In the genomic region with DNA sequence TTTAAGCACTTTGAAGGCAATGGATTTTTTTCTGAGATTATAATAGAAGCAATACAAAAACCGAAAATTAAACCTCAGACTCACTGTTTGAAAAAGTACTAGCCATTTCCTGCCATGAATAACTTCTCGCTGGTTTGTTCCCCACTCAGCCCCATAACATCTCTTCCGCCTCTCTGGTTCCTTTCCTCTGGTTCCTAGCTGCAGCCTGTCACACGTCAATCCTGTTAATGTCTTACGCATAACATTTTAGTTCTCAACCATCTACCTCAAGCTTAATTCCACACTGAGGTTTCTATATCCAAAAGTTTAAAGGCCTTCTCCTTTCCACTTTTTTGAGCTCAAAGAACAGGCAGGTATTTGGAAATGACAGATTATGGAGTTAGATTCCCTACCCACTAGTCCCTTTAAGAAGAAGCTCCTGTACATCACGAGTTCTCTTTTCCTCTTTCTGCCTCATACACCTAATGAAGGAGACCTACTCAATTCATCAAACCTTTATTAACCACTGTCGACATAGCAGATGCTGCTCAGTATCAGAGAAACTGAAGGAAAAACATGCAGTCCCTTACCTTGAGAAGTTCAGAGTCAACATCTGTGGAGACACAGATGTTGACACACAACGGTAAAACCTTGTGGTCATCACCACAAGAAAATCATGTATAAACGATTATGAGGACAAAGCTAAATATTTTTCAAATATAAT, we compare ENCODE assay signal across 11 cellular contexts.
DNase-seq lines count a peak whose midpoint lies in the region; ATAC-seq and TF ChIP-seq lines count a peak whose summit lies in the region.
"Had no signal": no experiment of that assay in that cellular context is flagged by ENCODE, and none has a peak within 500 bp of the region (broad histone marks: within the 10 kb centered on the region; RNA-seq: fewer than 3 reads in every experiment).

No MANE protein-coding gene starts in this region.

- no peaks in the 10 kb centered on the region for H3K27me3 Mint-ChIP-seq in activated naive CD4-positive, alpha-beta T cell treated with anti-CD3 and anti-CD28 coated beads, Interleukin-2, amount 50 U/mL, for 24 hours
- H3K27me3 Mint-ChIP-seq in osteocyte (ENCODE audit: unreplicated experiment), result no peaks in the 10 kb centered on the region

- DNase-seq in stimulated activated CD4-positive, alpha-beta T cell treated with anti-CD3 and anti-CD28 coated beads, Interleukin-2, amount 100 ng/mL, for 4 hours (ENCODE audit: low read depth), result peak; percentile 19
- DNase-seq in stimulated activated CD4-positive, alpha-beta T cell treated with anti-CD3 and anti-CD28 coated beads, Interleukin-12 subunit alpha, Interleukin-12 subunit beta, amount 100 ng/mL, for 4 hours, result no peak
- DNase-seq in prostate gland (ENCODE audit: low spot score) (no peak), GM23248 (no peak), dedifferentiated amniotic fluid mesenchymal stem cell (ENCODE audit: extremely low spot score) (no peak), osteocyte (ENCODE audit: extremely low spot score, unreplicated experiment) (no peak)
- DNase-seq: foreskin melanocyte had no signal

- H2AFZ ChIP-seq in GM23248, result no peak overlapping the region

- H3K36me3 Mint-ChIP-seq in activated naive CD4-positive, alpha-beta T cell treated with anti-CD3 and anti-CD28 coated beads, Interleukin-2, amount 50 U/mL, for 24 hours, result peaks cover 3% of the 10 kb centered on the region
- no peaks in the 10 kb centered on the region for H3K36me3 Mint-ChIP-seq in osteocyte (ENCODE audit: unreplicated experiment)

- no peaks in the 10 kb centered on the region for H3K9me3 Mint-ChIP-seq in activated naive CD4-positive, alpha-beta T cell treated with anti-CD3 and anti-CD28 coated beads, Interleukin-2, amount 50 U/mL, for 24 hours
- H3K9me3 Mint-ChIP-seq in osteocyte (ENCODE audit: unreplicated experiment), result no peaks in the 10 kb centered on the region

- no peaks in the 10 kb centered on the region for H4K20me1 ChIP-seq in GM23248 (ENCODE audit: insufficient read depth)

- no peak for TF ChIP-seq CTCF in prostate gland (IDR thresholded peaks at IDR 0.05)
- TF ChIP-seq CTCF in osteocyte (IDR thresholded peaks at IDR 0.05), result no peak

- peak overlapping the region; percentile 69 for H3K4me3 Mint-ChIP-seq in activated naive CD4-positive, alpha-beta T cell treated with anti-CD3 and anti-CD28 coated beads, Interleukin-2, amount 50 U/mL, for 24 hours
- no peak overlapping the region for H3K4me3 Mint-ChIP-seq in osteocyte (ENCODE audit: unreplicated experiment)

- no peaks in the 10 kb centered on the region for H3K79me2 ChIP-seq in GM23248 (ENCODE audit: insufficient read depth)

- no peaks in the 10 kb centered on the region for H3K4me1 ChIP-seq in prostate gland (replicated peaks)
- H3K4me1 ChIP-seq in GM23248 (ENCODE audit: insufficient read depth), result peaks cover 6% of the 10 kb centered on the region; the same call in 1 of the 2 replicates

- H3K9me2 ChIP-seq in GM23248 (ENCODE audit: insufficient read depth), result no peaks in the 10 kb centered on the region

- H3K27me3 ChIP-seq in prostate gland (replicated peaks; ENCODE audit: insufficient read depth) (no peaks in the 10 kb centered on the region), GM23248 (replicated peaks; ENCODE audit: insufficient read depth) (peaks cover 7% of the 10 kb centered on the region; the same call in 1 of the 2 replicates)

- H3K4me1 Mint-ChIP-seq in activated naive CD4-positive, alpha-beta T cell treated with anti-CD3 and anti-CD28 coated beads, Interleukin-2, amount 50 U/mL, for 24 hours, result peaks cover 74% of the 10 kb centered on the region
- peaks cover 8% of the 10 kb centered on the region for H3K4me1 Mint-ChIP-seq in osteocyte (ENCODE audit: unreplicated experiment)

- no peak overlapping the region for H3K4me2 ChIP-seq in GM23248 (ENCODE audit: unreplicated experiment)

- H3F3A ChIP-seq in GM23248 (ENCODE audit: insufficient read depth), result peaks cover 10% of the 10 kb centered on the region; the same call in 1 of the 2 replicates

- no peak overlapping the region for H3K9ac ChIP-seq in GM23248

- H3K9me3 ChIP-seq in prostate gland, result no peaks in the 10 kb centered on the region
- H3K9me3 ChIP-seq in GM23248 (ENCODE audit: low read depth), result no peaks in the 10 kb centered on the region

- in situ Hi-C loops in GM23248 (cut with MboI), result no loop called here

- H3K27ac ChIP-seq in prostate gland (no peak overlapping the region), GM23248 (no peak overlapping the region)
- H3K27ac ChIP-seq: C4-2B had no signal

- ATAC-seq in HG03378 (IDR thresholded peaks at IDR 0.05; ENCODE audit: unreplicated experiment), result peak; percentile 57

- H3K27ac Mint-ChIP-seq in activated naive CD4-positive, alpha-beta T cell treated with anti-CD3 and anti-CD28 coated beads, Interleukin-2, amount 50 U/mL, for 24 hours, result peak overlapping the region; percentile 91
- H3K27ac Mint-ChIP-seq in osteocyte (ENCODE audit: unreplicated experiment), result no peak overlapping the region

- intact Hi-C loops in prostate gland (cut with DNase I), result no loop called here

- 78% methylated on average over 9 of the region's 9 CpGs for WGBS in prostate gland
- WGBS in GM23248 (ENCODE audit: low coverage in 1 of 2, low lambda C conversion rate in 2 of 2, missing lambda C conversion rate in 2 of 2), 2 experiments, result 77% methylated on average over 9 of the region's 9 CpGs

- H3K36me3 ChIP-seq in prostate gland, result no peaks in the 10 kb centered on the region
- no peaks in the 10 kb centered on the region for H3K36me3 ChIP-seq in GM23248 (ENCODE audit: low read depth)

- TF ChIP-seq POLR2A in prostate gland (IDR thresholded peaks at IDR 0.05), result no peak

- H3K4me3 ChIP-seq in prostate gland (no peak overlapping the region), GM23248 (no peak overlapping the region)
- H3K4me3 ChIP-seq: skin epidermis had no signal
